20 cellular contexts compared by ENCODE assay signal in the genomic region with DNA sequence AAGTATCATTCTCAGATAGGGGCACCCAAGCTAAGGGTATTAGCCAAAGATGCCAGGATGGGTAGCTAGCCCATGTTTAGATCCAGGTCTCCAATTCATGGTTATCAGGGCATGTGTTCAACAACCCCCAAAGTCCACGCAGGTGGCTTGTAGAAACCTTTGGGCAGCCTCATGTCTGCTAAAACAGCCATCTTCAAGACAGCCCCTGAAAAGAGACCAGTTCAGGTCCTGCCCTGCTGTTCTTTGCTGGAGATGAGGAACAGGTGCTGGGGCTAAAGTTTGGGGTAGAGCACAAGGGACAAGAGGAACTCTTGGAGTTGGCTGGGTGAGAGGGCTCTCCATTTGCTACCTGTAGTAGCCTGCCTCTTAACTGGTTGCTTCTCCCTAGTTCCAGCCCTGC. TPM values are rescaled to one million over a fixed set of nuclear protein-coding genes. Genes with fewer than 3 reads are reported as not detected.
A peak's percentile ranks its signal among the peaks of the same experiment; 100 is the strongest.
DNase-seq lines count a peak whose midpoint lies in the region; ATAC-seq, FAIRE-seq and TF ChIP-seq lines count a peak whose summit lies in the region.
"Had no signal": no experiment of that assay in that cellular context is flagged by ENCODE, and none has a peak within 500 bp of the region (broad histone marks: within the 10 kb centered on the region; RNA-seq: fewer than 3 reads in every experiment).

No MANE protein-coding gene starts in this region.

- no peak for FAIRE-seq in kidney (lab: Jason Lieb, UNC)
- FAIRE-seq: colon, G401.6, GM12878 had no signal

- no peak for ATAC-seq in activated CD8-positive, alpha-beta T cell treated with anti-CD3 and anti-CD28 coated beads, Interleukin-2, amount 10 ng/mL, durations not matched to agents 7 days and 5 days
- ATAC-seq in stimulated activated naive CD8-positive, alpha-beta T cell treated with anti-CD3 and anti-CD28 coated beads, Interleukin-15, Interleukin-2, amounts not matched to agents 100 U/mL and 50 U/mL, for 24 hours = no peak
- no peak for ATAC-seq in GM18498 (IDR thresholded peaks at IDR 0.05; ENCODE audit: unreplicated experiment)
- ATAC-seq in GM19035 (IDR thresholded peaks at IDR 0.05; ENCODE audit: unreplicated experiment) = no peak
- ATAC-seq: GM12878, right cardiac atrium had no signal

- peak; percentile 4 for DNase-seq in activated naive CD4-positive, alpha-beta T cell treated with anti-CD3 and anti-CD28 coated beads for 36 hours
- no peak for DNase-seq in activated naive CD4-positive, alpha-beta T cell (lab: John Stamatoyannopoulos, UW)
- no peak for DNase-seq in activated CD8-positive, alpha-beta T cell treated with anti-CD3 and anti-CD28 coated beads, Interleukin-2, amount 10 ng/mL, durations not matched to agents 7 days and 5 days
- DNase-seq in stimulated activated naive CD8-positive, alpha-beta T cell treated with anti-CD3 and anti-CD28 coated beads, Interleukin-15, Interleukin-2, amounts not matched to agents 100 U/mL and 50 U/mL, for 24 hours = peak; percentile 3
- no peak for DNase-seq in kidney
- DNase-seq: anterior cingulate cortex, Calu3, GOT3, Kasumi-1, NCI-H2171 had no signal

- intact Hi-C loops in activated naive CD4-positive, alpha-beta T cell treated with anti-CD3 and anti-CD28 coated beads for 36 hours (cut with micrococcal nuclease) = no loop called here
- intact Hi-C loops in kidney (cut with DNase I) = no loop called here

- H3K9ac ChIP-seq in kidney (ENCODE audit: low read length in 2 of 2) = no peak overlapping the region

- H3K9me3 Mint-ChIP-seq in activated naive CD4-positive, alpha-beta T cell treated with anti-CD3 and anti-CD28 coated beads for 36 hours = no peaks in the 10 kb centered on the region
- no peaks in the 10 kb centered on the region for H3K9me3 Mint-ChIP-seq in activated CD8-positive, alpha-beta T cell treated with anti-CD3 and anti-CD28 coated beads, Interleukin-2, amount 10 ng/mL, durations not matched to agents 7 days and 5 days (ENCODE audit: insufficient read depth)

- H3K4me1 ChIP-seq in esophagus (ENCODE audit: control insufficient read depth in 2 of 2, insufficient read depth in 2 of 2, low read length in 1 of 2) = peaks cover 5 to 55% of the 10 kb centered on the region in 2 donors
- peaks cover 6 to 20% of the 10 kb centered on the region in 2 donors for H3K4me1 ChIP-seq in kidney (ENCODE audit: control insufficient read depth in 1 of 2, insufficient read depth in 1 of 2, low read depth in 1 of 2, low read length in 2 of 2)

- peaks cover 77% of the 10 kb centered on the region for H3K36me3 Mint-ChIP-seq in activated naive CD4-positive, alpha-beta T cell treated with anti-CD3 and anti-CD28 coated beads for 36 hours (ENCODE audit: low read depth)
- H3K36me3 Mint-ChIP-seq in activated CD8-positive, alpha-beta T cell treated with anti-CD3 and anti-CD28 coated beads, Interleukin-2, amount 10 ng/mL, durations not matched to agents 7 days and 5 days (ENCODE audit: low read depth) = peaks cover 84% of the 10 kb centered on the region

- peak overlapping the region; percentile 87 to 92 for H3K27ac ChIP-seq in esophagus (ENCODE audit: low read depth in 2 of 2, low read length in 1 of 2)
- no peak overlapping the region for H3K27ac ChIP-seq in kidney (ENCODE audit: low read depth in 2 of 2, low read length in 2 of 2)

- H3K27ac Mint-ChIP-seq in activated naive CD4-positive, alpha-beta T cell treated with anti-CD3 and anti-CD28 coated beads for 36 hours = peak overlapping the region; percentile 99
- H3K27ac Mint-ChIP-seq in activated CD8-positive, alpha-beta T cell treated with anti-CD3 and anti-CD28 coated beads, Interleukin-2, amount 10 ng/mL, durations not matched to agents 7 days and 5 days = peak overlapping the region; percentile 82

- H3K27me3 ChIP-seq in esophagus (ENCODE audit: control insufficient read depth in 1 of 2, insufficient read depth in 2 of 2, low read length in 2 of 2) = no peaks in the 10 kb centered on the region
- H3K27me3 ChIP-seq: Peyer's patch had no signal

- WGBS in esophagus, 2 donors = 68 to 84% methylated on average over 1 of the region's 1 CpG

- POLR2A ChIA-PET in activated CD8-positive, alpha-beta T cell treated with anti-CD3 and anti-CD28 coated beads, Interleukin-2, amount 10 ng/mL, durations not matched to agents 7 days and 5 days (lab: Charles Lee) = interaction anchor here (0.7 to 20.7 kb wide), 3 partner anchors 8 to 33 kb away, joined by 3 to 400 read pairs (median 7); partner anchors contain the start of genes GLYCTK and WDR82

- no peak for TF ChIP-seq CTCF in kidney (IDR thresholded peaks at IDR 0.05; ENCODE audit: borderline replicate concordance, extremely low read depth, insufficient read depth)

- H3K36me3 ChIP-seq in esophagus (ENCODE audit: control insufficient read depth in 2 of 2, insufficient read depth in 2 of 2, low read length in 1 of 2) (peaks cover 5 to 33% of the 10 kb centered on the region in 2 donors), kidney (ENCODE audit: control insufficient read depth in 1 of 2, insufficient read depth in 2 of 2, low read length in 2 of 2) (peaks cover 5 to 9% of the 10 kb centered on the region in 2 donors)

- H3K4me3 ChIP-seq in esophagus (ENCODE audit: low read depth in 1 of 2, low read length in 2 of 2) (no peak overlapping the region), kidney (ENCODE audit: low read length in 2 of 2) (no peak overlapping the region)
- H3K4me3 ChIP-seq: GM12878, lung, Peyer's patch had no signal

- CTCF ChIA-PET in activated naive CD4-positive, alpha-beta T cell treated with anti-CD3 and anti-CD28 coated beads for 36 hours (lab: Charles Lee) = interaction anchor here (2.1 to 10.5 kb wide), 3 partner anchors 18 to 29 kb away, joined by 7 to 49 read pairs (median 10); no protein-coding TSS in a partner anchor
- CTCF ChIA-PET in activated CD8-positive, alpha-beta T cell treated with anti-CD3 and anti-CD28 coated beads, Interleukin-2, amount 10 ng/mL, durations not matched to agents 7 days and 5 days (lab: Charles Lee) = interaction anchor here (1.9 to 8.4 kb wide), 4 partner anchors 18 to 30 kb away, joined by 5 to 66 read pairs (median 31); partner anchors contain the start of gene WDR82

- H3K4me1 Mint-ChIP-seq in activated naive CD4-positive, alpha-beta T cell treated with anti-CD3 and anti-CD28 coated beads for 36 hours (ENCODE audit: low read depth) = peaks cover 78% of the 10 kb centered on the region
- peaks cover 85% of the 10 kb centered on the region for H3K4me1 Mint-ChIP-seq in activated CD8-positive, alpha-beta T cell treated with anti-CD3 and anti-CD28 coated beads, Interleukin-2, amount 10 ng/mL, durations not matched to agents 7 days and 5 days (ENCODE audit: low read depth)

- no peak overlapping the region for H3K4me3 Mint-ChIP-seq in activated naive CD4-positive, alpha-beta T cell treated with anti-CD3 and anti-CD28 coated beads for 36 hours
- no peak overlapping the region for H3K4me3 Mint-ChIP-seq in activated CD8-positive, alpha-beta T cell treated with anti-CD3 and anti-CD28 coated beads, Interleukin-2, amount 10 ng/mL, durations not matched to agents 7 days and 5 days

- no peaks in the 10 kb centered on the region for H3K27me3 Mint-ChIP-seq in activated naive CD4-positive, alpha-beta T cell treated with anti-CD3 and anti-CD28 coated beads for 36 hours (ENCODE audit: low read depth)
- H3K27me3 Mint-ChIP-seq in activated CD8-positive, alpha-beta T cell treated with anti-CD3 and anti-CD28 coated beads, Interleukin-2, amount 10 ng/mL, durations not matched to agents 7 days and 5 days (ENCODE audit: low read depth) = no peaks in the 10 kb centered on the region

- no peaks in the 10 kb centered on the region for H3K9me3 ChIP-seq in esophagus (ENCODE audit: control insufficient read depth in 2 of 2, insufficient read depth in 1 of 2, low read depth in 1 of 2, low read length in 1 of 2)
- no peaks in the 10 kb centered on the region for H3K9me3 ChIP-seq in kidney (ENCODE audit: control insufficient read depth in 1 of 2, low read length in 2 of 2)
- H3K9me3 ChIP-seq: Peyer's patch had no signal

RNA-seq across cellular contexts. Expression of gene PPM1M, which starts 4.6 kb away (rescaled TPM):
- 100 to 1,000 TPM; 107 to 108 TPM for total RNA-seq in activated naive CD4-positive, alpha-beta T cell treated with anti-CD3 and anti-CD28 coated beads for 36 hours
- 10 to 100 TPM; 90.7 to 91.9 TPM for total RNA-seq in activated CD8-positive, alpha-beta T cell treated with anti-CD3 and anti-CD28 coated beads, Interleukin-2, amount 10 ng/mL, durations not matched to agents 7 days and 5 days
- 10 to 100 TPM; 10.1 to 15.6 TPM for polyA plus RNA-seq in esophagus
- total RNA-seq in kidney = 32.5 TPM
- 23.2 TPM for polyA plus RNA-seq in kidney (ENCODE audit: insufficient read depth, low read depth, low replicate concordance)

RNA-seq across cellular contexts. Expression of gene TWF2, which starts 11.2 kb away (rescaled TPM):
- total RNA-seq in activated naive CD4-positive, alpha-beta T cell treated with anti-CD3 and anti-CD28 coated beads for 36 hours = 10 to 100 TPM; 89.1 to 91.3 TPM
- total RNA-seq in activated CD8-positive, alpha-beta T cell treated with anti-CD3 and anti-CD28 coated beads, Interleukin-2, amount 10 ng/mL, durations not matched to agents 7 days and 5 days = 100 to 1,000 TPM; 154 to 162 TPM
- polyA plus RNA-seq in esophagus (10 to 100 TPM; 22.0 to 40.3 TPM), kidney (ENCODE audit: insufficient read depth, low read depth, low replicate concordance) (44.0 TPM)
- total RNA-seq in kidney = 59.9 TPM

RNA-seq across cellular contexts. Expression of gene TLR9, which starts 24.7 kb away (rescaled TPM):
- total RNA-seq in activated naive CD4-positive, alpha-beta T cell treated with anti-CD3 and anti-CD28 coated beads for 36 hours = under 1 TPM; 0.62 to 0.89 TPM
- total RNA-seq in activated CD8-positive, alpha-beta T cell treated with anti-CD3 and anti-CD28 coated beads, Interleukin-2, amount 10 ng/mL, durations not matched to agents 7 days and 5 days = under 1 TPM; 0.52 to 0.79 TPM
- polyA plus RNA-seq in esophagus (under 1 TPM; 0.10 to 0.14 TPM), kidney (ENCODE audit: insufficient read depth, low read depth, low replicate concordance) (not detected)
- 0.94 TPM for total RNA-seq in kidney
- polyA plus RNA-seq: neural cell had no signal

RNA-seq across cellular contexts. Expression of gene WDR82, which starts 28.3 kb away (rescaled TPM):
- 100 to 1,000 TPM; 176 to 177 TPM for total RNA-seq in activated naive CD4-positive, alpha-beta T cell treated with anti-CD3 and anti-CD28 coated beads for 36 hours
- 100 to 1,000 TPM; 131 TPM for total RNA-seq in activated CD8-positive, alpha-beta T cell treated with anti-CD3 and anti-CD28 coated beads, Interleukin-2, amount 10 ng/mL, durations not matched to agents 7 days and 5 days
- polyA plus RNA-seq in esophagus = 10 to 100 TPM; 19.9 to 33.6 TPM
- total RNA-seq in kidney = 75.8 TPM
- 20.9 TPM for polyA plus RNA-seq in kidney (ENCODE audit: insufficient read depth, low read depth, low replicate concordance)

RNA-seq across cellular contexts. Expression of gene GLYCTK, which starts 37.5 kb away (rescaled TPM):
- 10 to 100 TPM; 25.9 to 27.7 TPM for total RNA-seq in activated naive CD4-positive, alpha-beta T cell treated with anti-CD3 and anti-CD28 coated beads for 36 hours
- total RNA-seq in activated CD8-positive, alpha-beta T cell treated with anti-CD3 and anti-CD28 coated beads, Interleukin-2, amount 10 ng/mL, durations not matched to agents 7 days and 5 days = 10 to 100 TPM; 24.7 to 25.6 TPM
- polyA plus RNA-seq in esophagus = 1 to 10 TPM; 5.9 to 6.2 TPM
- total RNA-seq in kidney = 30.7 TPM
- 50.2 TPM for polyA plus RNA-seq in kidney (ENCODE audit: insufficient read depth, low read depth, low replicate concordance)

Comparison
In these comparisons a context has a peak if more than half of its experiments do, and no peak if none do; other contexts are left out.
1. DNase-seq: peak in activated naive CD4-positive, alpha-beta T cell treated with anti-CD3 and anti-CD28 coated beads for 36 hours (single experiment) and stimulated activated naive CD8-positive, alpha-beta T cell treated with anti-CD3 and anti-CD28 coated beads, Interleukin-15, Interleukin-2, amounts not matched to agents 100 U/mL and 50 U/mL, for 24 hours (single experiment); none in activated naive CD4-positive, alpha-beta T cell (0 of 4), activated CD8-positive, alpha-beta T cell treated with anti-CD3 and anti-CD28 coated beads, Interleukin-2, amount 10 ng/mL, durations not matched to agents 7 days and 5 days (single experiment) and kidney (single experiment).
2. H3K27ac ChIP-seq: peak in esophagus (2 of 2); none in kidney (0 of 2).